Comparison of ENCODE assay signal across 21 cellular contexts in the genomic region with DNA sequence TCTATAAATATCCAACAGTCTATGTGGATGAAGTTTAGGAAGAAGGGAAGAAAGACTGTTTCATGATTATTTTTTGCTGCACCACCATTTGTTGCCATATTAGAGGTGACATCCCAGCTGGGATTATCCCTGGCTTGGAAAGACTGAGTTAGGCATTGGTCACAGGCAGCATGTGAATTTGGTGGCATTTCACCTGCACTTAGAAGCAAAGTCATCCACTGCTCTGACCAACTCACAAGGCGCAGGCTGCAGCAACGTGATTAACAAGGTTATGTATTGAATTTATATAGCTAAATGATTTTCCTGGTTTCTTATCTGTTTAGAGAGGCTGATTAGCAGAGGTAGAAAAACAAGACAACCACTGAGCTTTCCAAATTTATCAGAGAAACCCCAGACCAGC. TPM values are rescaled to one million over a fixed set of nuclear protein-coding genes. Genes with fewer than 3 reads are reported as not detected.
DNase-seq lines count a peak whose midpoint lies in the region; ATAC-seq and TF ChIP-seq lines count a peak whose summit lies in the region.
"Had no signal": no experiment of that assay in that cellular context is flagged by ENCODE, and none has a peak within 500 bp of the region (broad histone marks: within the 10 kb centered on the region; RNA-seq: fewer than 3 reads in every experiment).

No MANE protein-coding gene starts in this region.

- no peaks in the 10 kb centered on the region for H3K9me2 ChIP-seq in PC-9 (ENCODE audit: insufficient read depth)

- no peaks in the 10 kb centered on the region for H3K27me3 ChIP-seq in PC-9 (ENCODE audit: insufficient read depth, low read depth)
- H3K27me3 ChIP-seq: cardiac muscle cell, dorsolateral prefrontal cortex, neural progenitor cell, testis had no signal

- H3K9me3 ChIP-seq in PC-9 (ENCODE audit: insufficient read depth, low read depth), result peaks cover 5% of the 10 kb centered on the region; the same call in 1 of the 2 replicates
- H3K9me3 ChIP-seq: psoas muscle, testis had no signal

- DNase-seq in activated CD8-positive, alpha-beta memory T cell treated with anti-CD3 and anti-CD28 coated beads, Interleukin-2, amount 50 U/mL, for 4 hours, result peak; percentile 48
- DNase-seq in activated CD8-positive, alpha-beta memory T cell treated with anti-CD3 and anti-CD28 coated beads for 24 hours, result no peak
- peak in 1 of 2 experiments; percentile 69 for DNase-seq in PC-9
- DNase-seq in activated naive CD8-positive, alpha-beta T cell treated with anti-CD3 and anti-CD28 coated beads, Interleukin-2, amount 10 ng/mL, durations not matched to agents 7 days and 5 days, result no peak
- DNase-seq in stimulated activated effector memory CD8-positive, alpha-beta T cell treated with anti-CD3 and anti-CD28 coated beads, Interleukin-12 subunit alpha, Interleukin-12 subunit beta, amount 100 ng/mL, for 72 hours (ENCODE audit: low spot score in 2 of 2), result no peak
- DNase-seq in NCI-H748 (lab: John Stamatoyannopoulos, UW; ENCODE audit: unreplicated experiment), result no peak
- no peak for DNase-seq in head of caudate nucleus
- DNase-seq: amygdala, DMS79 treated with DMSO at 0.1 percent for 48 hours, dorsolateral prefrontal cortex, NCI-H1436 treated with DMSO at 0.1 percent for 48 hours, NCI-H2171, NCI-H69, psoas muscle, SHP77 treated with DMSO at 0.1 percent for 48 hours, testis, WERI-Rb-1 had no signal

- peak overlapping the region; percentile 98 for H3K27ac Mint-ChIP-seq in activated naive CD8-positive, alpha-beta T cell treated with anti-CD3 and anti-CD28 coated beads, Interleukin-2, amount 10 ng/mL, durations not matched to agents 7 days and 5 days
- peak overlapping the region; percentile 77 for H3K27ac Mint-ChIP-seq in stimulated activated effector memory CD8-positive, alpha-beta T cell treated with anti-CD3 and anti-CD28 coated beads, Interleukin-12 subunit alpha, Interleukin-12 subunit beta, amount 100 ng/mL, for 72 hours
- H3K27ac Mint-ChIP-seq: mesothelial cell of epicardium, neural progenitor cell had no signal

- peak overlapping the region; percentile 43 for H3K4me2 ChIP-seq in PC-9
- H3K4me2 ChIP-seq: neural progenitor cell had no signal

- no peaks in the 10 kb centered on the region for H3K27me3 Mint-ChIP-seq in activated naive CD8-positive, alpha-beta T cell treated with anti-CD3 and anti-CD28 coated beads, Interleukin-2, amount 10 ng/mL, durations not matched to agents 7 days and 5 days

- peaks cover 22% of the 10 kb centered on the region; the same call in 1 of the 2 replicates for H3F3A ChIP-seq in PC-9 (ENCODE audit: insufficient read depth, low read depth)

- peaks cover 52% of the 10 kb centered on the region for H3K4me1 Mint-ChIP-seq in activated naive CD8-positive, alpha-beta T cell treated with anti-CD3 and anti-CD28 coated beads, Interleukin-2, amount 10 ng/mL, durations not matched to agents 7 days and 5 days
- H3K4me1 Mint-ChIP-seq in stimulated activated effector memory CD8-positive, alpha-beta T cell treated with anti-CD3 and anti-CD28 coated beads, Interleukin-12 subunit alpha, Interleukin-12 subunit beta, amount 100 ng/mL, for 72 hours, result peaks cover 69% of the 10 kb centered on the region
- H3K4me1 Mint-ChIP-seq: neural progenitor cell had no signal

- POLR2A ChIA-PET in PC-9 (lab: Charles Lee; ENCODE audit: unreplicated experiment), result interaction anchor here (0.5 to 0.6 kb wide), 2 partner anchors 17 to 85 kb away, joined by 3 to 4 read pairs; no protein-coding TSS in a partner anchor
- POLR2A ChIA-PET in activated naive CD8-positive, alpha-beta T cell treated with anti-CD3 and anti-CD28 coated beads, Interleukin-2, amount 10 ng/mL, durations not matched to agents 7 days and 5 days (lab: Charles Lee), result interaction anchor here (0.7 to 4.1 kb wide), 14 partner anchors 8 to 143 kb away, joined by 4 to 45 read pairs (median 6); no protein-coding TSS in a partner anchor

- no peak for ATAC-seq in activated naive CD8-positive, alpha-beta T cell treated with anti-CD3 and anti-CD28 coated beads, Interleukin-2, amount 10 ng/mL, durations not matched to agents 7 days and 5 days (ENCODE audit: low read depth)
- no peak for ATAC-seq in stimulated activated effector memory CD8-positive, alpha-beta T cell treated with anti-CD3 and anti-CD28 coated beads, Interleukin-12 subunit alpha, Interleukin-12 subunit beta, amount 100 ng/mL, for 72 hours
- no peak for ATAC-seq in activated CD4-positive, CD25-positive, alpha-beta regulatory T cell treated with anti-CD3 and anti-CD28 coated beads, Interleukin-2, amount 50 U/mL, for 24 hours
- ATAC-seq: psoas muscle had no signal

- H4K20me1 ChIP-seq in PC-9 (ENCODE audit: insufficient read depth), result no peaks in the 10 kb centered on the region

- CTCF ChIA-PET in PC-9 (lab: Charles Lee), result interaction anchor here (0.5 to 3.8 kb wide), 7 partner anchors 17 to 775 kb away, joined by 3 to 24 read pairs (median 4); no protein-coding TSS in a partner anchor

- intact Hi-C loops in PC-9 (cut with micrococcal nuclease; ENCODE audit: unreplicated experiment), result loop anchor here (1.0 to 5.0 kb wide), 3 partner anchors 67 to 206 kb away; a partner anchor contains a TSS
- intact Hi-C loops in head of caudate nucleus (cut with DNase I), result loop anchor here (10.0 kb wide), 1 partner anchor 358 kb away; no protein-coding TSS in a partner anchor

- H3K4me3 Mint-ChIP-seq in activated naive CD8-positive, alpha-beta T cell treated with anti-CD3 and anti-CD28 coated beads, Interleukin-2, amount 10 ng/mL, durations not matched to agents 7 days and 5 days, result peak overlapping the region; percentile 94
- H3K4me3 Mint-ChIP-seq in stimulated activated effector memory CD8-positive, alpha-beta T cell treated with anti-CD3 and anti-CD28 coated beads, Interleukin-12 subunit alpha, Interleukin-12 subunit beta, amount 100 ng/mL, for 72 hours, result peak overlapping the region; percentile 62
- H3K4me3 Mint-ChIP-seq: mesothelial cell of epicardium, neural progenitor cell had no signal

- TF ChIP-seq CTCF in PC-9 (conservative IDR thresholded peaks at IDR 0.05), result no peak

- no TSS peak for BruUV-seq in PC-9 (replicated peaks; lab: Mats Ljungman, UMichigan)

- H3K36me3 ChIP-seq in PC-9 (ENCODE audit: low read depth), result no peaks in the 10 kb centered on the region
- H3K36me3 ChIP-seq: cardiac muscle cell, neural progenitor cell, WERI-Rb-1 had no signal

- H3K4me1 ChIP-seq in PC-9 (replicated peaks; ENCODE audit: insufficient read depth), result peaks cover 46% of the 10 kb centered on the region
- H3K4me1 ChIP-seq: neural progenitor cell, testis had no signal

- no peak overlapping the region; the same call in 1 of the 2 replicates for H2AFZ ChIP-seq in PC-9

- peaks cover 1% of the 10 kb centered on the region for H3K36me3 Mint-ChIP-seq in activated naive CD8-positive, alpha-beta T cell treated with anti-CD3 and anti-CD28 coated beads, Interleukin-2, amount 10 ng/mL, durations not matched to agents 7 days and 5 days
- H3K36me3 Mint-ChIP-seq in stimulated activated effector memory CD8-positive, alpha-beta T cell treated with anti-CD3 and anti-CD28 coated beads, Interleukin-12 subunit alpha, Interleukin-12 subunit beta, amount 100 ng/mL, for 72 hours, result peaks cover 8% of the 10 kb centered on the region
- H3K36me3 Mint-ChIP-seq: mesothelial cell of epicardium, neural progenitor cell had no signal

- H3K9me3 Mint-ChIP-seq in activated naive CD8-positive, alpha-beta T cell treated with anti-CD3 and anti-CD28 coated beads, Interleukin-2, amount 10 ng/mL, durations not matched to agents 7 days and 5 days, result no peaks in the 10 kb centered on the region
- no peaks in the 10 kb centered on the region for H3K9me3 Mint-ChIP-seq in stimulated activated effector memory CD8-positive, alpha-beta T cell treated with anti-CD3 and anti-CD28 coated beads, Interleukin-12 subunit alpha, Interleukin-12 subunit beta, amount 100 ng/mL, for 72 hours
- H3K9me3 Mint-ChIP-seq: mesothelial cell of epicardium, neural progenitor cell had no signal

- no peaks in the 10 kb centered on the region for H3K79me2 ChIP-seq in PC-9 (ENCODE audit: low read depth)

- H3K4me3 ChIP-seq in PC-9, result no peak overlapping the region
- H3K4me3 ChIP-seq: cardiac muscle cell, neural progenitor cell, psoas muscle, testis had no signal

- peak overlapping the region; percentile 69 for H3K27ac ChIP-seq in PC-9
- H3K27ac ChIP-seq: cardiac muscle cell, dorsolateral prefrontal cortex, neural progenitor cell, psoas muscle, testis, WERI-Rb-1 had no signal

RNA-seq across cellular contexts. Expression of a gene that starts 2.7 kb away (rescaled TPM):
- 7.1 and 10.5 TPM in 2 replicates for total RNA-seq in PC-9 (2021)
- total RNA-seq in activated naive CD8-positive, alpha-beta T cell treated with anti-CD3 and anti-CD28 coated beads, Interleukin-2, amount 10 ng/mL, durations not matched to agents 7 days and 5 days, result 100 to 1,000 TPM; 355 to 358 TPM
- total RNA-seq: cardiac muscle cell had no signal

Comparison
In these comparisons a context has a peak if more than half of its experiments do, and no peak if none do; other contexts are left out.
1. RNA of a gene that starts 2.7 kb away (total RNA-seq): 355 to 358 TPM in activated naive CD8-positive, alpha-beta T cell treated with anti-CD3 and anti-CD28 coated beads, Interleukin-2, amount 10 ng/mL, durations not matched to agents 7 days and 5 days; 7.1 to 10.5 TPM in PC-9; every median in the first group is over 10 times any median in the second.